Comparison of ENCODE assay signal across 18 cellular contexts in the genomic region with DNA sequence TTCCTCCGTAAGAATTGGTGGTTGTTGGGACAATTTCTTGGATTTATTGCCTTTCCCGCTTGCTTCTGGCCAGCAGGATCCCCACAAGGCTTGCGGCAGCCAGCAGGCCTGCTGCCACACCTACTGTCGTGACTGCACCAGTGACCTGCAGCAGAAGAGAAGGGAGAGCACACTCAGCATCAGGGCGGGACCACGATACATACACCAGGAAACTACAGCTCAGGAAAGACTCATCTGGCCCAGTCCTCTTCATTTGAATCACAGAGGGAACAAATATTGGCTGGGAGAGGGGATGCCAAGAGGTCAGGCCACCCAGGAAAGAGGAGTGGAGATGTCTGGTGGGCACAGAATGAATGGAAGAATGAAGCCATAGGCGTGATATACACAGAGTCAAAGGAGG. TPM values are rescaled to one million over a fixed set of nuclear protein-coding genes. Genes with fewer than 3 reads are reported as not detected.
DNase-seq lines count a peak whose midpoint lies in the region; ATAC-seq lines count a peak whose summit lies in the region.
"Had no signal": no experiment of that assay in that cellular context is flagged by ENCODE, and none has a peak within 500 bp of the region (broad histone marks: within the 10 kb centered on the region; RNA-seq: fewer than 3 reads in every experiment).

No MANE protein-coding gene starts in this region.

- H3K4me1 ChIP-seq in thymus (ENCODE audit: control insufficient read depth, insufficient read depth, low read length): peaks cover 30% of the 10 kb centered on the region

- no peaks in the 10 kb centered on the region for H3K27me3 ChIP-seq in thymus (ENCODE audit: control insufficient read depth, insufficient read depth)
- H3K27me3 ChIP-seq: tibial nerve had no signal

- no peak for ATAC-seq in activated CD8-positive, alpha-beta T cell treated with anti-CD3 and anti-CD28 coated beads, Interleukin-2, amount 10 ng/mL, durations not matched to agents 7 days and 5 days
- peak; percentile 88 for ATAC-seq in esophagus mucosa
- no peak for ATAC-seq in HG02642 (IDR thresholded peaks at IDR 0.05; ENCODE audit: poor library complexity, unreplicated experiment)
- no peak for ATAC-seq in GM21526 (IDR thresholded peaks at IDR 0.05; ENCODE audit: low FRiP score, unreplicated experiment)

- peaks cover 10% of the 10 kb centered on the region for H3K36me3 Mint-ChIP-seq in activated naive CD4-positive, alpha-beta T cell treated with anti-CD3 and anti-CD28 coated beads, Interleukin-2, amount 10 ng/mL, durations not matched to agents 7 days and 5 days
- H3K36me3 Mint-ChIP-seq in activated CD8-positive, alpha-beta T cell treated with anti-CD3 and anti-CD28 coated beads, Interleukin-2, amount 10 ng/mL, durations not matched to agents 7 days and 5 days (ENCODE audit: low read depth): peaks cover 26% of the 10 kb centered on the region

- CTCF ChIA-PET in activated naive CD4-positive, alpha-beta T cell treated with anti-CD3 and anti-CD28 coated beads, Interleukin-2, amount 10 ng/mL, durations not matched to agents 7 days and 5 days (lab: Charles Lee): interaction anchor here (0.9 kb wide), 1 partner anchor 17 kb away, joined by 3 read pairs; no protein-coding TSS in a partner anchor
- CTCF ChIA-PET in activated CD8-positive, alpha-beta T cell treated with anti-CD3 and anti-CD28 coated beads, Interleukin-2, amount 10 ng/mL, durations not matched to agents 7 days and 5 days (lab: Charles Lee): interaction anchor here (1.0 to 4.8 kb wide), 5 partner anchors 12 to 73 kb away, joined by 3 to 39 read pairs (median 18); partner anchors contain the start of genes PLAAT2 and PLAAT4

- H3K27me3 Mint-ChIP-seq in activated naive CD4-positive, alpha-beta T cell treated with anti-CD3 and anti-CD28 coated beads, Interleukin-2, amount 10 ng/mL, durations not matched to agents 7 days and 5 days: peaks cover 4% of the 10 kb centered on the region
- no peaks in the 10 kb centered on the region for H3K27me3 Mint-ChIP-seq in activated CD8-positive, alpha-beta T cell treated with anti-CD3 and anti-CD28 coated beads, Interleukin-2, amount 10 ng/mL, durations not matched to agents 7 days and 5 days (ENCODE audit: low read depth)

- H3K4me3 ChIP-seq in thymus (ENCODE audit: low read length): no peak overlapping the region
- H3K4me3 ChIP-seq: lower lobe of right lung, tibial nerve had no signal

- no peak overlapping the region for H3K4me3 Mint-ChIP-seq in activated naive CD4-positive, alpha-beta T cell treated with anti-CD3 and anti-CD28 coated beads, Interleukin-2, amount 10 ng/mL, durations not matched to agents 7 days and 5 days
- peak overlapping the region; percentile 33 for H3K4me3 Mint-ChIP-seq in activated CD8-positive, alpha-beta T cell treated with anti-CD3 and anti-CD28 coated beads, Interleukin-2, amount 10 ng/mL, durations not matched to agents 7 days and 5 days

- peak overlapping the region; percentile 96 for H3K27ac Mint-ChIP-seq in activated naive CD4-positive, alpha-beta T cell treated with anti-CD3 and anti-CD28 coated beads, Interleukin-2, amount 10 ng/mL, durations not matched to agents 7 days and 5 days
- H3K27ac Mint-ChIP-seq in activated CD8-positive, alpha-beta T cell treated with anti-CD3 and anti-CD28 coated beads, Interleukin-2, amount 10 ng/mL, durations not matched to agents 7 days and 5 days: peak overlapping the region; percentile 100

- DNase-seq in activated naive CD4-positive, alpha-beta T cell treated with anti-CD3 and anti-CD28 coated beads, Interleukin-2, amount 10 ng/mL, durations not matched to agents 7 days and 5 days: no peak
- no peak for DNase-seq in activated naive CD4-positive, alpha-beta T cell (lab: John Stamatoyannopoulos, UW)
- no peak for DNase-seq in activated CD8-positive, alpha-beta T cell treated with anti-CD3 and anti-CD28 coated beads, Interleukin-2, amount 10 ng/mL, durations not matched to agents 7 days and 5 days
- DNase-seq in KBM-7: no peak
- DNase-seq: caudate nucleus, GOT3, lower lobe of right lung, NCI-H82 had no signal

- peaks cover 53% of the 10 kb centered on the region for H3K4me1 Mint-ChIP-seq in activated naive CD4-positive, alpha-beta T cell treated with anti-CD3 and anti-CD28 coated beads, Interleukin-2, amount 10 ng/mL, durations not matched to agents 7 days and 5 days
- H3K4me1 Mint-ChIP-seq in activated CD8-positive, alpha-beta T cell treated with anti-CD3 and anti-CD28 coated beads, Interleukin-2, amount 10 ng/mL, durations not matched to agents 7 days and 5 days (ENCODE audit: low read depth): peaks cover 59% of the 10 kb centered on the region

- POLR2A ChIA-PET in activated CD8-positive, alpha-beta T cell treated with anti-CD3 and anti-CD28 coated beads, Interleukin-2, amount 10 ng/mL, durations not matched to agents 7 days and 5 days (lab: Charles Lee): interaction anchor here (1.0 to 7.0 kb wide), 4 partner anchors 14 to 672 kb away, joined by 3 to 106 read pairs (median 4); partner anchors contain the start of genes FERMT3, PLAAT4 and SLC3A2

- H3K9me3 Mint-ChIP-seq in activated naive CD4-positive, alpha-beta T cell treated with anti-CD3 and anti-CD28 coated beads, Interleukin-2, amount 10 ng/mL, durations not matched to agents 7 days and 5 days: peaks cover 3% of the 10 kb centered on the region
- H3K9me3 Mint-ChIP-seq in activated CD8-positive, alpha-beta T cell treated with anti-CD3 and anti-CD28 coated beads, Interleukin-2, amount 10 ng/mL, durations not matched to agents 7 days and 5 days (ENCODE audit: insufficient read depth): no peaks in the 10 kb centered on the region

- no peaks in the 10 kb centered on the region for H3K9me3 ChIP-seq in thymus (ENCODE audit: control insufficient read depth)
- H3K9me3 ChIP-seq: lower lobe of right lung, tibial nerve had no signal

- in situ Hi-C loops in KBM-7 (cut with MboI; ENCODE audit: low pct_unique_long_range_greater_than_20kb, low sequenced_read_pairs): no loop called here

- peaks cover 2% of the 10 kb centered on the region for H3K36me3 ChIP-seq in thymus (ENCODE audit: control insufficient read depth, insufficient read depth)
- H3K36me3 ChIP-seq: lower lobe of right lung had no signal

- 92% methylated on average over 7 of the region's 7 CpGs for WGBS in thymus

- peak overlapping the region; percentile 15 for H3K27ac ChIP-seq in thymus (ENCODE audit: low read depth)
- H3K27ac ChIP-seq: lower lobe of right lung had no signal

RNA-seq across cellular contexts. Expression of gene PLAAT2, which starts 10.3 kb away (rescaled TPM):
- total RNA-seq in activated CD8-positive, alpha-beta T cell treated with anti-CD3 and anti-CD28 coated beads, Interleukin-2, amount 10 ng/mL, durations not matched to agents 7 days and 5 days: under 1 TPM in 1 of 2 experiments, not detected in 1; 0.57 TPM
- 0.84 TPM for total RNA-seq in esophagus mucosa
- polyA plus RNA-seq in thymus: 1.8 TPM
- total RNA-seq: frontal cortex, HT1080, RPMI7951 had no signal
- polyA plus RNA-seq: AG04450, neural cell had no signal

RNA-seq across cellular contexts. Expression of gene PLAAT4, which starts 16.3 kb away (rescaled TPM):
- total RNA-seq in activated CD8-positive, alpha-beta T cell treated with anti-CD3 and anti-CD28 coated beads, Interleukin-2, amount 10 ng/mL, durations not matched to agents 7 days and 5 days: 10 to 100 TPM; 97.5 to 99.8 TPM
- total RNA-seq in esophagus mucosa: 5.5 TPM
- 109 TPM for polyA plus RNA-seq in thymus
- polyA plus RNA-seq: neural cell had no signal

RNA-seq across cellular contexts. Expression of gene LGALS12, which starts 47.0 kb away (rescaled TPM):
- total RNA-seq in activated CD8-positive, alpha-beta T cell treated with anti-CD3 and anti-CD28 coated beads, Interleukin-2, amount 10 ng/mL, durations not matched to agents 7 days and 5 days: not detected
- not detected for total RNA-seq in esophagus mucosa
- 0.21 TPM for polyA plus RNA-seq in thymus
- total RNA-seq: frontal cortex, HT1080 had no signal
- polyA plus RNA-seq: AG04450, neural cell had no signal

Comparison
In these comparisons a context has a peak if more than half of its experiments do, and no peak if none do; other contexts are left out.
1. RNA of gene PLAAT4, which starts 16.3 kb away (total RNA-seq): 97.5 to 99.8 TPM in activated CD8-positive, alpha-beta T cell treated with anti-CD3 and anti-CD28 coated beads, Interleukin-2, amount 10 ng/mL, durations not matched to agents 7 days and 5 days; 5.5 TPM in esophagus mucosa (single experiment); every median in the first group is over 10 times any median in the second.